12 cellular contexts compared by ENCODE assay signal in genomic region chr1:206713070-206713469, GRCh38. TPM values are rescaled to one million over a fixed set of nuclear protein-coding genes. Genes with fewer than 3 reads are reported as not detected.
DNase-seq lines count a peak whose midpoint lies in the region; ATAC-seq, FAIRE-seq and TF ChIP-seq lines count a peak whose summit lies in the region.
"Had no signal": no experiment of that assay in that cellular context is flagged by ENCODE, and none has a peak within 500 bp of the region (broad histone marks: within the 10 kb centered on the region; RNA-seq: fewer than 3 reads in every experiment).

No MANE protein-coding gene starts in this region.

- H2BK20ac ChIP-seq in H1 (ENCODE audit: low read length) = no peak overlapping the region

- TF ChIP-seq RAD21 in H1 (IDR thresholded peaks at IDR 0.05 in 1 of 2, conservative IDR thresholded peaks at IDR 0.05 in 1 of 2; ENCODE audit: low read depth in 2 of 2, low read length in 2 of 2) = no peak

- no peak overlapping the region for H3K4me3 ChIP-seq in H1 (ENCODE audit: extremely low read depth in 1 of 4, insufficient read depth in 2 of 4, low read depth in 3 of 4, low read length in 4 of 4)
- no peak overlapping the region for H3K4me3 ChIP-seq in small intestine (ENCODE audit: low read depth in 1 of 2, low read length in 2 of 2)
- H3K4me3 ChIP-seq in esophagus squamous epithelium = no peak overlapping the region

- peaks cover 5 to 68% of the 10 kb centered on the region in 2 experiments; a peak in 3 of 4 replicates for H3K79me2 ChIP-seq in H1 (ENCODE audit: control insufficient read depth in 1 of 2, insufficient read depth in 2 of 2, low read length in 2 of 2)

- H2BK12ac ChIP-seq in H1 (ENCODE audit: low read depth, low read length) = no peak overlapping the region

- no peak overlapping the region for H2AFZ ChIP-seq in H1 (ENCODE audit: low read length)

- H2BK5ac ChIP-seq in H1 (ENCODE audit: low read depth, low read length) = 0 out of 2 replicates have a peak overlapping the region, but pooled peaks have one; percentile 40

- no peaks in the 10 kb centered on the region for H3K9me3 Mint-ChIP-seq in activated CD4-positive, alpha-beta T cell treated with anti-CD3 and anti-CD28 coated beads, Interleukin-2, amount 10 ng/mL, durations not matched to agents 7 days and 5 days

- DNase-seq in activated CD4-positive, alpha-beta T cell treated with anti-CD3 and anti-CD28 coated beads, Interleukin-2, amount 10 ng/mL, durations not matched to agents 7 days and 5 days = peak; percentile 31
- DNase-seq in activated CD4-positive, alpha-beta T cell treated with anti-CD3 and anti-CD28 coated beads, Interleukin-2, amount 50 U/mL, for 48 hours = no peak
- peak; percentile 20 for DNase-seq in OCI-M1 (lab: John Stamatoyannopoulos, UW)
- no peak for DNase-seq in H1 (ENCODE audit: low read depth in 1 of 2, low spot score in 2 of 2)
- DNase-seq in small intestine = peak; percentile 43
- DNase-seq in effector CD8-positive, alpha-beta T cell (lab: John Stamatoyannopoulos, UW) = no peak
- no peak for DNase-seq in esophagus squamous epithelium (lab: John Stamatoyannopoulos, UW)
- DNase-seq: ACHN; caudate nucleus; stimulated activated naive CD4-positive, alpha-beta T cell treated with Interleukin-2 at 50 U/mL for 16 hours had no signal

- H3K56ac ChIP-seq in H1 (replicated peaks; ENCODE audit: insufficient read length, low read depth, low read length) = no peak overlapping the region

- peaks cover 88% of the 10 kb centered on the region for H3K4me1 Mint-ChIP-seq in activated CD4-positive, alpha-beta T cell treated with anti-CD3 and anti-CD28 coated beads, Interleukin-2, amount 10 ng/mL, durations not matched to agents 7 days and 5 days

- H3K4me3 Mint-ChIP-seq in activated CD4-positive, alpha-beta T cell treated with anti-CD3 and anti-CD28 coated beads, Interleukin-2, amount 10 ng/mL, durations not matched to agents 7 days and 5 days = no peak overlapping the region

- no peaks in the 10 kb centered on the region for H3K27me3 ChIP-seq in H1 (replicated peaks in 1 of 4; ENCODE audit: control insufficient read depth in 3 of 4, extremely low read depth in 1 of 4, insufficient read depth in 3 of 4, low read length in 3 of 4)
- no peaks in the 10 kb centered on the region for H3K27me3 ChIP-seq in small intestine (ENCODE audit: control insufficient read depth in 2 of 2, insufficient read depth in 2 of 2, low read length in 2 of 2)
- no peaks in the 10 kb centered on the region for H3K27me3 ChIP-seq in esophagus squamous epithelium

- no peak for ATAC-seq in GM19452 (IDR thresholded peaks at IDR 0.05; ENCODE audit: unreplicated experiment)

- TF ChIP-seq CTCF in H1 (IDR thresholded peaks at IDR 0.05; ENCODE audit: control extremely low read depth in 1 of 3, insufficient read depth in 1 of 3, low read depth in 1 of 3, low read length in 3 of 3) (no peak), esophagus squamous epithelium (IDR thresholded peaks at IDR 0.05) (no peak)

- no peak overlapping the region for H4K5ac ChIP-seq in H1 (ENCODE audit: insufficient read length, low read depth, low read length)

- H3K4ac ChIP-seq in H1 (replicated peaks; ENCODE audit: insufficient read length, low read depth, low read length) = no peak overlapping the region

- TF ChIP-seq POLR2A in H1 (IDR thresholded peaks at IDR 0.05; ENCODE audit: control extremely low read depth in 1 of 2, low read depth in 2 of 2, low read length in 2 of 2) (no peak), esophagus squamous epithelium (IDR thresholded peaks at IDR 0.05) (no peak)

- H3K4me1 ChIP-seq in H1 (replicated peaks in 1 of 4; ENCODE audit: control insufficient read depth in 3 of 4, insufficient read depth in 4 of 4, low read length in 3 of 4) (no peaks in the 10 kb centered on the region), small intestine (ENCODE audit: control insufficient read depth in 2 of 2, insufficient read depth in 1 of 2, low read depth in 1 of 2, low read length in 1 of 2) (peaks cover 17 to 54% of the 10 kb centered on the region in 2 donors), esophagus squamous epithelium (peaks cover 23 to 81% (median 57%) of the 10 kb centered on the region in 3 donors)

- 88 to 100% methylated on average over 1 to 4 of the region's 4 CpGs for WGBS in H1 (ENCODE audit: extremely low coverage in 1 of 2, insufficient coverage in 1 of 2, insufficient read length in 1 of 2, insufficient replicate concordance in 2 of 2, low coverage in 1 of 2, low lambda C conversion rate in 2 of 2, missing lambda C conversion rate in 1 of 2), 2 experiments
- 58 to 63% (median 58%) methylated on average over 4 of the region's 4 CpGs for WGBS in small intestine, 3 donors
- WGBS in esophagus squamous epithelium, 2 donors = 65 to 83% methylated on average over 4 of the region's 4 CpGs

- no peak overlapping the region for H3K18ac ChIP-seq in H1 (ENCODE audit: extremely low read depth, low read length)

- intact Hi-C loops in esophagus squamous epithelium (cut with DNase I) = no loop called here

- no peaks in the 10 kb centered on the region for H3K23me2 ChIP-seq in H1 (ENCODE audit: low read depth, low read length)

- H3K36me3 Mint-ChIP-seq in activated CD4-positive, alpha-beta T cell treated with anti-CD3 and anti-CD28 coated beads, Interleukin-2, amount 10 ng/mL, durations not matched to agents 7 days and 5 days (ENCODE audit: low read depth) = peaks cover 5% of the 10 kb centered on the region

- H3K23ac ChIP-seq in H1 (ENCODE audit: insufficient read length) = no peak overlapping the region

- no peak overlapping the region for H3K14ac ChIP-seq in H1 (ENCODE audit: insufficient read length)

- peak overlapping the region; percentile 28 for H3K27ac Mint-ChIP-seq in activated CD4-positive, alpha-beta T cell treated with anti-CD3 and anti-CD28 coated beads, Interleukin-2, amount 10 ng/mL, durations not matched to agents 7 days and 5 days

- no peak overlapping the region for H4K8ac ChIP-seq in H1 (ENCODE audit: extremely low read depth, insufficient read depth, low read length)

- POLR2A ChIA-PET in activated CD4-positive, alpha-beta T cell treated with anti-CD3 and anti-CD28 coated beads, Interleukin-2, amount 10 ng/mL, durations not matched to agents 7 days and 5 days (lab: Charles Lee) = interaction anchor here (0.6 kb wide), 1 partner anchor 347 kb away, joined by 3 read pairs; no protein-coding TSS in a partner anchor
- POLR2A ChIA-PET in H1 (lab: Charles Lee; ENCODE audit: partially characterized antibody) = no interaction called here

- no peak overlapping the region for H3K27ac ChIP-seq in H1 (ENCODE audit: low read depth, low read length)
- H3K27ac ChIP-seq in small intestine (ENCODE audit: low read depth in 1 of 2, low read length in 1 of 2) = peak overlapping the region in 1 of 2 donors; percentile 83
- peak overlapping the region in 1 of 4 donors; percentile 4 for H3K27ac ChIP-seq in esophagus squamous epithelium

- FAIRE-seq in H1 (lab: Jason Lieb, UNC) (no peak), small intestine (lab: Jason Lieb, UNC) (no peak)

- no peak overlapping the region for H4K91ac ChIP-seq in H1 (replicated peaks; ENCODE audit: insufficient read length, low read length)

- H3K9ac ChIP-seq in H1 (replicated peaks in 1 of 4; ENCODE audit: extremely low read depth in 1 of 4, low read depth in 3 of 4, low read length in 3 of 4) = no peak overlapping the region

- H3K36me3 ChIP-seq in H1 (ENCODE audit: control insufficient read depth in 2 of 4, insufficient read depth in 4 of 4, low read length in 3 of 4) (no peaks in the 10 kb centered on the region; a peak in 2 of 8 replicates), small intestine (ENCODE audit: control insufficient read depth in 2 of 2, insufficient read depth in 2 of 2, low read length in 2 of 2) (no peaks in the 10 kb centered on the region), esophagus squamous epithelium (no peaks in the 10 kb centered on the region)

- peak overlapping the region; percentile 18; the same call in 1 of the 2 replicates for H2AK5ac ChIP-seq in H1 (ENCODE audit: low read depth, low read length)

- CTCF ChIA-PET in activated CD4-positive, alpha-beta T cell treated with anti-CD3 and anti-CD28 coated beads, Interleukin-2, amount 10 ng/mL, durations not matched to agents 7 days and 5 days (lab: Charles Lee) = interaction anchor here (0.9 to 6.4 kb wide), 7 partner anchors 13 to 199 kb away, joined by 3 to 43 read pairs (median 5); partner anchors contain the start of gene EIF2D
- CTCF ChIA-PET in H1 (lab: Charles Lee; ENCODE audit: partially characterized antibody) = interaction anchor here (1.0 to 5.7 kb wide), 9 partner anchors 12 to 198 kb away, joined by 3 to 77 read pairs (median 4); partner anchors contain the start of gene EIF2D

- H3K9me3 ChIP-seq in H1 (ENCODE audit: insufficient read depth in 2 of 2, low read depth in 1 of 2, low read length in 1 of 2) = no peaks in the 10 kb centered on the region
- H3K9me3 ChIP-seq in small intestine (ENCODE audit: control insufficient read depth, low read depth) = no peaks in the 10 kb centered on the region
- H3K9me3 ChIP-seq in esophagus squamous epithelium = no peaks in the 10 kb centered on the region

- no peak for TF ChIP-seq EP300 in H1 (IDR thresholded peaks at IDR 0.05; ENCODE audit: borderline replicate concordance in 1 of 2, low read depth in 2 of 2, low read length in 2 of 2)

- no peak overlapping the region for H3K4me2 ChIP-seq in H1 (ENCODE audit: insufficient read depth in 1 of 2, low read depth in 2 of 2, low read length in 2 of 2)

- no peak overlapping the region for H2BK120ac ChIP-seq in H1 (replicated peaks; ENCODE audit: low read depth, low read length)

- H3K79me1 ChIP-seq in H1 (ENCODE audit: low read depth, low read length) = peaks cover 11% of the 10 kb centered on the region

- no peak overlapping the region for H2BK15ac ChIP-seq in H1 (ENCODE audit: low read length)

- H3K27me3 Mint-ChIP-seq in activated CD4-positive, alpha-beta T cell treated with anti-CD3 and anti-CD28 coated beads, Interleukin-2, amount 10 ng/mL, durations not matched to agents 7 days and 5 days = no peaks in the 10 kb centered on the region

- H4K20me1 ChIP-seq in H1 (replicated peaks in 1 of 2; ENCODE audit: control insufficient read depth in 1 of 2, insufficient read depth in 2 of 2, low read length in 2 of 2) = peaks cover 8 to 17% of the 10 kb centered on the region in 2 experiments

RNA-seq across cellular contexts. Expression of gene MAPKAPK2, which starts 28.4 kb away (rescaled TPM):
- 10 to 100 TPM; 55.5 to 57.4 TPM for total RNA-seq in activated CD4-positive, alpha-beta T cell treated with anti-CD3 and anti-CD28 coated beads, Interleukin-2, amount 10 ng/mL, durations not matched to agents 7 days and 5 days
- 44.9 and 46.6 TPM in 2 replicates for total RNA-seq in H1 (2021; fragmentation: NEBNext Ultra II Directional; extraction: Animal tissue kit (Norgen Biotek cat#: 25700))
- polyA plus RNA-seq in H1 (2011; rRNA removed) (27.5 and 36.9 TPM in 2 replicates), small intestine (10 to 100 TPM; 56.4 to 93.5 (median 85.0) TPM)
- polyA plus RNA-seq in H1 (2011; cell fraction: cytosol; rRNA removed) = 30.4 TPM
- 67.8 TPM for polyA plus RNA-seq in H1 (2011; cell fraction: nucleus; rRNA removed)
- 30.0 to 35.6 TPM (median 34.3 TPM) in 4 replicates for polyA plus RNA-seq in H1 (2012, experiment 1 of 2)
- 38.6 TPM for polyA plus RNA-seq in H1 (2012, experiment 2 of 2)
- polyA plus RNA-seq in H1 (2013, experiment 1 of 2) = 21.7 TPM
- 21.8 TPM for polyA plus RNA-seq in H1 (2013, experiment 2 of 2)
- 31.9 and 42.5 TPM in 2 replicates for polyA minus RNA-seq in H1 (2011; rRNA and poly(A)+ RNA removed)
- 20.1 TPM for polyA minus RNA-seq in H1 (2011; cell fraction: cytosol; rRNA and poly(A)+ RNA removed)
- 19.0 TPM for polyA minus RNA-seq in H1 (2011; cell fraction: nucleus; rRNA and poly(A)+ RNA removed)
- 10 to 100 TPM; 37.8 to 50.7 (median 43.2) TPM for total RNA-seq in esophagus squamous epithelium

RNA-seq across cellular contexts. Expression of gene IL19, which starts 57.5 kb away (rescaled TPM):
- not detected for total RNA-seq in activated CD4-positive, alpha-beta T cell treated with anti-CD3 and anti-CD28 coated beads, Interleukin-2, amount 10 ng/mL, durations not matched to agents 7 days and 5 days
- not detected in 2 replicates for total RNA-seq in H1 (2021; fragmentation: NEBNext Ultra II Directional; extraction: Animal tissue kit (Norgen Biotek cat#: 25700))
- not detected in 2 replicates for polyA plus RNA-seq in H1 (2011; rRNA removed)
- polyA plus RNA-seq in H1 (2011; cell fraction: cytosol; rRNA removed) = not detected
- not detected for polyA plus RNA-seq in H1 (2011; cell fraction: nucleus; rRNA removed)
- not detected in 4 replicates for polyA plus RNA-seq in H1 (2012, experiment 1 of 2)
- not detected for polyA plus RNA-seq in H1 (2012, experiment 2 of 2)
- polyA plus RNA-seq in H1 (2013, experiment 1 of 2) = not detected
- not detected for polyA plus RNA-seq in H1 (2013, experiment 2 of 2)
- not detected in 2 replicates for polyA minus RNA-seq in H1 (2011; rRNA and poly(A)+ RNA removed)
- not detected for polyA minus RNA-seq in H1 (2011; cell fraction: cytosol; rRNA and poly(A)+ RNA removed)
- not detected for polyA minus RNA-seq in H1 (2011; cell fraction: nucleus; rRNA and poly(A)+ RNA removed)
- polyA plus RNA-seq in small intestine = not detected
- total RNA-seq in esophagus squamous epithelium = 10 to 100 TPM in 2 of 4 donors, under 1 TPM in 1, not detected in 1; 0.23 to 16.8 (median 16.3) TPM
- total RNA-seq: NCI-H460 had no signal

RNA-seq across cellular contexts. Expression of gene IL10, which starts 59.2 kb away (rescaled TPM):
- total RNA-seq in activated CD4-positive, alpha-beta T cell treated with anti-CD3 and anti-CD28 coated beads, Interleukin-2, amount 10 ng/mL, durations not matched to agents 7 days and 5 days = under 1 TPM; 0.12 to 0.15 TPM
- not detected in 2 replicates for total RNA-seq in H1 (2021; fragmentation: NEBNext Ultra II Directional; extraction: Animal tissue kit (Norgen Biotek cat#: 25700))
- polyA plus RNA-seq in H1 (2011; rRNA removed) (not detected in 2 replicates), small intestine (1 to 10 TPM in 1 of 3 donors, under 1 TPM in 1, not detected in 1; 0.54 to 5.1 TPM)
- polyA plus RNA-seq in H1 (2011; cell fraction: cytosol; rRNA removed) = not detected
- polyA plus RNA-seq in H1 (2011; cell fraction: nucleus; rRNA removed) = not detected
- not detected in 4 replicates for polyA plus RNA-seq in H1 (2012, experiment 1 of 2)
- not detected for polyA plus RNA-seq in H1 (2012, experiment 2 of 2)
- polyA plus RNA-seq in H1 (2013, experiment 1 of 2) = not detected
- not detected for polyA plus RNA-seq in H1 (2013, experiment 2 of 2)
- not detected in 2 replicates for polyA minus RNA-seq in H1 (2011; rRNA and poly(A)+ RNA removed)
- not detected for polyA minus RNA-seq in H1 (2011; cell fraction: cytosol; rRNA and poly(A)+ RNA removed)
- polyA minus RNA-seq in H1 (2011; cell fraction: nucleus; rRNA and poly(A)+ RNA removed) = not detected
- total RNA-seq in esophagus squamous epithelium = 1 to 10 TPM in 2 of 4 donors, under 1 TPM in 1, not detected in 1; 0.70 to 2.5 (median 1.5) TPM
- total RNA-seq: NCI-H460 had no signal

Comparison
In these comparisons a context has a peak if more than half of its experiments do, and no peak if none do; other contexts are left out.
1. DNase-seq: peak in activated CD4-positive, alpha-beta T cell treated with anti-CD3 and anti-CD28 coated beads, Interleukin-2, amount 10 ng/mL, durations not matched to agents 7 days and 5 days (single experiment), OCI-M1 (single experiment) and small intestine (single experiment); none in activated CD4-positive, alpha-beta T cell treated with anti-CD3 and anti-CD28 coated beads, Interleukin-2, amount 50 U/mL, for 48 hours (0 of 2), H1 (0 of 2), effector CD8-positive, alpha-beta T cell (single experiment) and esophagus squamous epithelium (single experiment).